Comparison of ENCODE assay signal across 16 cellular contexts in genomic region chr3:151432624-151433372, GRCh38. TPM values are rescaled to one million over a fixed set of nuclear protein-coding genes. Genes with fewer than 3 reads are reported as not detected.
DNase-seq lines count a peak whose midpoint lies in the region; ATAC-seq, FAIRE-seq and TF ChIP-seq lines count a peak whose summit lies in the region.
"Had no signal": no experiment of that assay in that cellular context is flagged by ENCODE, and none has a peak within 500 bp of the region (broad histone marks: within the 10 kb centered on the region; RNA-seq: fewer than 3 reads in every experiment).

No MANE protein-coding gene starts in this region.

- no peak for TF ChIP-seq EP300 in A549 (IDR thresholded peaks at IDR 0.05)
- no peak for TF ChIP-seq EP300 in K562 (IDR thresholded peaks at IDR 0.05; ENCODE audit: low read length)

- H4K91ac ChIP-seq in mesenchymal stem cell (ENCODE audit: low read length), result no peak overlapping the region

- 64% methylated on average over 7 of the region's 7 CpGs for WGBS in A549 (ENCODE audit: missing lambda C conversion rate)
- 13% methylated on average over 7 of the region's 7 CpGs for whole genome bisulfite sequencing in K562 (ENCODE audit: insufficient coverage, low coverage, missing lambda C conversion rate)
- WGBS in mesenchymal stem cell, result 86% methylated on average over 5 of the region's 7 CpGs

- TF ChIP-seq RAD21 in A549 (conservative IDR thresholded peaks at IDR 0.05 in 1 of 2, IDR thresholded peaks at IDR 0.05 in 1 of 2) (no peak), K562 (CRISPR knock-in tag; conservative IDR thresholded peaks at IDR 0.05 in 1 of 2, IDR thresholded peaks at IDR 0.05 in 1 of 2) (no peak)

- H2BK12ac ChIP-seq in mesenchymal stem cell (ENCODE audit: low read length in 2 of 2), result no peak overlapping the region

- ATAC-seq in A549, result no peak
- no peak for ATAC-seq in K562
- no peak for ATAC-seq in gastrocnemius medialis

- no peak overlapping the region for H3K14ac ChIP-seq in mesenchymal stem cell (ENCODE audit: low read length in 2 of 2)

- POLR2A ChIA-PET in A549 (lab: Yijun Ruan, JAX) (no interaction called here), K562 (lab: Yijun Ruan, JAX) (interaction anchor here (1.0 kb wide), 1 partner anchor 406 kb away, joined by 3 read pairs; no protein-coding TSS in a partner anchor), OCI-LY7 (lab: Charles Lee) (no interaction called here)

- peak; percentile 18 for FAIRE-seq in A549 (lab: Jason Lieb, UNC)
- no peak for FAIRE-seq in K562 (lab: Jason Lieb, UNC)
- FAIRE-seq: HTR-8/SVneo had no signal

- no peak overlapping the region for H2BK120ac ChIP-seq in mesenchymal stem cell (ENCODE audit: low read depth, low read length)

- TF ChIP-seq CTCF in A549 (IDR thresholded peaks at IDR 0.05) (no peak), K562 (IDR thresholded peaks at IDR 0.05 in 2 of 3, conservative IDR thresholded peaks at IDR 0.05 in 1 of 3; ENCODE audit: insufficient read depth in 2 of 3, low read depth in 1 of 3, low read length in 3 of 3) (no peak), gastrocnemius medialis (IDR thresholded peaks at IDR 0.05 in 4 of 5, conservative IDR thresholded peaks at IDR 0.05 in 1 of 5) (no peak), OCI-LY7 (conservative IDR thresholded peaks at IDR 0.05; ENCODE audit: low read length) (no peak)

- no peak overlapping the region for H2BK15ac ChIP-seq in mesenchymal stem cell (ENCODE audit: low read depth, poor library complexity, severe bottlenecking)

- H3K36me3 ChIP-seq in Karpas-422 (ENCODE audit: insufficient read depth, low read length) (no peaks in the 10 kb centered on the region), K562 (ENCODE audit: control insufficient read depth, insufficient read depth, low read length) (no peaks in the 10 kb centered on the region), mesenchymal stem cell (ENCODE audit: control insufficient read depth in 1 of 2, insufficient read depth in 2 of 2, low read depth in 1 of 2, low read length in 2 of 2) (peaks cover 0 to 3% of the 10 kb centered on the region in 2 experiments), gastrocnemius medialis (no peaks in the 10 kb centered on the region), OCI-LY7 (ENCODE audit: insufficient read depth, low read length) (0 out of 2 replicates have a peak, but pooled peaks cover 4% of the 10 kb centered on the region)

- intact Hi-C loops in K562 (cut with micrococcal nuclease), result no loop called here
- intact Hi-C loops in gastrocnemius medialis (cut with DNase I; ENCODE audit: low total_unique reads), result no loop called here
- intact Hi-C loops in OCI-LY7 (cut with micrococcal nuclease; ENCODE audit: unreplicated experiment), result loop anchor here (10.0 kb wide), 1 partner anchor 482 kb away; no protein-coding TSS in a partner anchor

- H3K9me1 ChIP-seq in K562 (ENCODE audit: control insufficient read depth, insufficient read depth, low read length), result no peaks in the 10 kb centered on the region

- no peak for TF ChIP-seq POLR2A in A549 (IDR thresholded peaks at IDR 0.05; ENCODE audit: low read length)
- no peak for TF ChIP-seq POLR2A in K562 (conservative IDR thresholded peaks at IDR 0.05)
- TF ChIP-seq POLR2A in gastrocnemius medialis (IDR thresholded peaks at IDR 0.05), result no peak

- CTCF ChIA-PET in A549 (lab: Yijun Ruan, JAX), result no interaction called here
- CTCF ChIA-PET in K562 (lab: Yijun Ruan, JAX; ENCODE audit: low intra/inter-chr PET ratio), result no interaction called here
- CTCF ChIA-PET in OCI-LY7 (lab: Charles Lee; ENCODE audit: unreplicated experiment), result no interaction called here

- H3K27ac ChIP-seq in A549, result peak overlapping the region; percentile 14 to 69; a peak in 5 of 6 replicates
- H3K27ac ChIP-seq in Karpas-422 (ENCODE audit: low read length), result peak overlapping the region; percentile 93
- no peak overlapping the region for H3K27ac ChIP-seq in K562 (ENCODE audit: extremely low read depth, low read depth, low read length)
- H3K27ac ChIP-seq in mesenchymal stem cell (ENCODE audit: low read length, poor library complexity, severe bottlenecking), result peak overlapping the region; percentile 34
- H3K27ac ChIP-seq in gastrocnemius medialis, result no peak overlapping the region
- H3K27ac ChIP-seq in OCI-LY7 (ENCODE audit: low read depth, low read length, poor library complexity, severe bottlenecking), result no peak overlapping the region

- no peak overlapping the region for H2BK5ac ChIP-seq in mesenchymal stem cell (ENCODE audit: low read depth, low read length, poor library complexity, severe bottlenecking)

- H4K20me1 ChIP-seq in Karpas-422 (ENCODE audit: insufficient read depth, low read depth, low read length) (no peaks in the 10 kb centered on the region), K562 (replicated peaks; ENCODE audit: control insufficient read depth, insufficient read depth, low read length) (no peaks in the 10 kb centered on the region), OCI-LY7 (ENCODE audit: insufficient read depth, low read length) (no peaks in the 10 kb centered on the region)

- no peaks in the 10 kb centered on the region for H3K9me2 ChIP-seq in Karpas-422 (replicated peaks; ENCODE audit: insufficient read depth, low read length)
- no peaks in the 10 kb centered on the region for H3K9me2 ChIP-seq in OCI-LY7 (ENCODE audit: insufficient read depth, low read length)

- no peaks in the 10 kb centered on the region for H3K79me2 ChIP-seq in Karpas-422 (ENCODE audit: low read length)
- no peaks in the 10 kb centered on the region for H3K79me2 ChIP-seq in K562 (ENCODE audit: control insufficient read depth, insufficient read depth, low read length)
- no peaks in the 10 kb centered on the region for H3K79me2 ChIP-seq in OCI-LY7 (ENCODE audit: insufficient read depth, low read depth, low read length)

- H3K9ac ChIP-seq in Karpas-422 (ENCODE audit: low read length) (peak overlapping the region; percentile 37), K562 (ENCODE audit: insufficient read depth in 1 of 2, low read depth in 2 of 2, low read length in 2 of 2) (no peak overlapping the region), mesenchymal stem cell (ENCODE audit: low read length) (no peak overlapping the region)
- H3K9ac ChIP-seq: GM23248 had no signal

- H3K4me3 ChIP-seq in A549 (no peak overlapping the region), Karpas-422 (ENCODE audit: low read length) (peak overlapping the region; percentile 3), K562 (no peak overlapping the region), mesenchymal stem cell (ENCODE audit: insufficient read depth in 1 of 2, low read depth in 1 of 2, low read length in 2 of 2) (no peak overlapping the region), gastrocnemius medialis (no peak overlapping the region), OCI-LY7 (ENCODE audit: low read depth, low read length, poor library complexity, severe bottlenecking) (no peak overlapping the region)
- H3K4me3 ChIP-seq: GM23248 had no signal

- no peak for DNase-seq in A549 (ENCODE audit: low read depth in 1 of 2, low spot score in 1 of 2)
- no peak for DNase-seq in Karpas-422
- no peak for DNase-seq in K562 (ENCODE audit: extremely low read depth in 1 of 4, low spot score in 3 of 4)
- DNase-seq in mesenchymal stem cell, result no peak
- DNase-seq in gastrocnemius medialis, result no peak
- DNase-seq in OCI-LY7 (ENCODE audit: low spot score), result no peak
- DNase-seq in NCI-H748 treated with DMSO at 0.1 percent for 48 hours (lab: John Stamatoyannopoulos, UW), result no peak
- DNase-seq: 8988T; C1 segment of cervical spinal cord; CD4-positive, alpha-beta T cell; DMS 273 treated with DMSO at 0.1 percent for 48 hours had no signal

- no peak overlapping the region for H3K23ac ChIP-seq in mesenchymal stem cell (ENCODE audit: low read length in 2 of 2)

- H3K4me1 ChIP-seq in A549 (peaks cover 33% of the 10 kb centered on the region), Karpas-422 (ENCODE audit: low read length) (peaks cover 91% of the 10 kb centered on the region), K562 (replicated peaks in 1 of 2; ENCODE audit: control insufficient read depth in 2 of 2, insufficient read depth in 2 of 2, low read length in 2 of 2) (no peaks in the 10 kb centered on the region; a peak in 2 of 5 replicates), mesenchymal stem cell (ENCODE audit: control insufficient read depth, insufficient read depth, low read depth, low read length) (peaks cover 4% of the 10 kb centered on the region), gastrocnemius medialis (no peaks in the 10 kb centered on the region), OCI-LY7 (ENCODE audit: insufficient read depth, low read length, poor library complexity, severe bottlenecking) (no peaks in the 10 kb centered on the region)

- no peak overlapping the region for H4K8ac ChIP-seq in mesenchymal stem cell (ENCODE audit: low read length)

- H3K79me1 ChIP-seq in mesenchymal stem cell (replicated peaks; ENCODE audit: low read length, poor library complexity, severe bottlenecking), result no peaks in the 10 kb centered on the region

- H2AFZ ChIP-seq in Karpas-422 (ENCODE audit: low read length), result peak overlapping the region; percentile 8; the same call in 1 of the 2 replicates
- no peak overlapping the region; the same call in 1 of the 2 replicates for H2AFZ ChIP-seq in K562 (ENCODE audit: low read depth, low read length)
- no peak overlapping the region for H2AFZ ChIP-seq in mesenchymal stem cell (ENCODE audit: low read depth, low read length)
- H2AFZ ChIP-seq in OCI-LY7 (ENCODE audit: low read length), result no peak overlapping the region
- H2AFZ ChIP-seq: GM23248 had no signal

- no peaks in the 10 kb centered on the region for H3K9me3 ChIP-seq in A549
- H3K9me3 ChIP-seq in Karpas-422 (ENCODE audit: low read length), result no peaks in the 10 kb centered on the region
- H3K9me3 ChIP-seq in K562 (replicated peaks; ENCODE audit: control insufficient read depth, insufficient read depth, low read depth, low read length), result no peaks in the 10 kb centered on the region
- H3K9me3 ChIP-seq in mesenchymal stem cell (ENCODE audit: control insufficient read depth, low read length), result no peaks in the 10 kb centered on the region
- no peaks in the 10 kb centered on the region for H3K9me3 ChIP-seq in gastrocnemius medialis
- H3K9me3 ChIP-seq in OCI-LY7 (ENCODE audit: low read length), result no peaks in the 10 kb centered on the region

- in situ Hi-C loops in K562 (cut with MboI) (loop anchor here (10.0 kb wide), 1 partner anchor 482 kb away; no protein-coding TSS in a partner anchor), gastrocnemius medialis (cut with MboI; ENCODE audit: low sequenced_read_pairs in 4 of 4) (loop anchor here in 2 of 4 donors (10.0 kb wide), 2 partner anchors 402 to 482 kb away; no protein-coding TSS in a partner anchor)

- peak overlapping the region; percentile 67; the same call in 2 of the 3 replicates for H3K4me2 ChIP-seq in A549
- H3K4me2 ChIP-seq in Karpas-422 (ENCODE audit: low read depth, low read length, poor library complexity, severe bottlenecking), result peak overlapping the region; percentile 80
- H3K4me2 ChIP-seq in K562 (ENCODE audit: insufficient read depth, low read length), result no peak overlapping the region
- H3K4me2 ChIP-seq in mesenchymal stem cell (ENCODE audit: low read length, poor library complexity, severe bottlenecking), result no peak overlapping the region
- no peak overlapping the region for H3K4me2 ChIP-seq in OCI-LY7 (ENCODE audit: low read length)

- H3K18ac ChIP-seq in mesenchymal stem cell (ENCODE audit: low read depth in 1 of 2, low read length in 2 of 2), result peak overlapping the region in 1 of 2 experiments; percentile 46

- peak overlapping the region; percentile 67 for H2AK5ac ChIP-seq in mesenchymal stem cell (ENCODE audit: low read length, severe bottlenecking)

- H3K4ac ChIP-seq in mesenchymal stem cell (ENCODE audit: low read depth in 1 of 2, low read length in 2 of 2), result peak overlapping the region in 1 of 2 experiments; percentile 52

- BruUV-seq in K562 (replicated peaks; lab: Mats Ljungman, UMichigan), result no TSS peak
- BruUV-seq in OCI-LY7 (replicated peaks; lab: Mats Ljungman, UMichigan), result no TSS peak

- H3K27me3 ChIP-seq in Karpas-422 (ENCODE audit: low read length), result no peaks in the 10 kb centered on the region
- 0 out of 5 replicates have a peak, but pooled peaks cover 0 to 5% of the 10 kb centered on the region in 2 experiments for H3K27me3 ChIP-seq in K562 (ENCODE audit: control insufficient read depth in 2 of 2, insufficient read depth in 2 of 2, low read length in 2 of 2)
- H3K27me3 ChIP-seq in mesenchymal stem cell (ENCODE audit: control insufficient read depth in 1 of 2, insufficient read depth in 1 of 2, low read length in 2 of 2), result no peaks in the 10 kb centered on the region
- no peaks in the 10 kb centered on the region for H3K27me3 ChIP-seq in gastrocnemius medialis

RNA-seq across cellular contexts. Expression of gene IGSF10, which starts 28.1 kb away (rescaled TPM):
- polyA plus RNA-seq in A549 (2011; rRNA removed), result 2.9 and 4.6 TPM in 2 replicates
- polyA plus RNA-seq in A549 (2012; cell fraction: cytosol; rRNA removed), result 0.47 and 0.50 TPM in 2 replicates
- 0.46 and 0.67 TPM in 2 replicates for polyA plus RNA-seq in A549 (2012; cell fraction: nucleus; rRNA removed)
- 0.38 to 0.79 TPM (median 0.61 TPM) in 3 replicates for polyA plus RNA-seq in A549 (2017; fragmentation: RNase III; extraction: RNeasy Plus Mini Kit Qiagen cat#74134 plus additional on column Dnase treatment)
- polyA minus RNA-seq in A549 (2011; rRNA and poly(A)+ RNA removed), result 1.9 and 2.7 TPM in 2 replicates
- total RNA-seq in Karpas-422 (2014; rRNA removed; shearing (Covaris generic); ENCODE audit: low replicate concordance), result 0.07 TPM in 1 of 2 replicates, not detected in the other
- total RNA-seq in K562 (2011; cell fraction: chromatin; rRNA removed; ENCODE audit: low replicate concordance), result 1.4 and 4.1 TPM in 2 replicates
- total RNA-seq in K562 (2011; cell fraction: nucleolus; rRNA removed), result 1.5 and 1.7 TPM in 2 replicates
- total RNA-seq in K562 (2011; cell fraction: nucleoplasm; rRNA removed), result 2.6 and 3.1 TPM in 2 replicates
- 0.27 and 0.37 TPM in 2 replicates for total RNA-seq in K562 (2014; rRNA removed)
- total RNA-seq in K562 (2014; rRNA removed; fragmentation: Illumina TruSeq; extraction: Trizol), result 0.40 and 0.73 TPM in 2 replicates
- total RNA-seq in K562 (2015; rRNA removed; fragmentation: Illumina TruSeq; extraction: Trizol), result 0.36 and 0.41 TPM in 2 replicates
- total RNA-seq in K562 (2021), result 0.33 and 0.63 TPM in 2 replicates
- polyA plus RNA-seq in K562 (2011; rRNA removed), result 1.2 and 2.1 TPM in 2 replicates
- 0.30 and 1.2 TPM in 2 replicates for polyA plus RNA-seq in K562 (2011; cell fraction: cytosol; rRNA removed)
- 2.8 and 8.3 TPM in 2 replicates for polyA plus RNA-seq in K562 (2011; cell fraction: nucleus; rRNA removed)
- 0.31 and 0.47 TPM in 2 replicates for polyA plus RNA-seq in K562 (2012)
- polyA plus RNA-seq in K562 (2014; fragmentation: Illumina TruSeq; extraction: Trizol), result 0.47 and 0.62 TPM in 2 replicates
- under 1 TPM; 0.11 to 0.42 TPM for polyA plus RNA-seq in K562 (2014; fragmentation: Nextera tagmentation; extraction: Ambion mirVana)
- polyA plus RNA-seq in K562 (2014; rRNA removed), result 0.34 and 0.73 TPM in 2 replicates
- polyA minus RNA-seq in K562 (2011; rRNA and poly(A)+ RNA removed), result 1.4 and 3.3 TPM in 2 replicates
- 0.48 and 1.8 TPM in 2 replicates for polyA minus RNA-seq in K562 (2011; cell fraction: cytosol; rRNA and poly(A)+ RNA removed)
- polyA minus RNA-seq in K562 (2011; cell fraction: nucleus; rRNA and poly(A)+ RNA removed), result 1.1 and 4.2 TPM in 2 replicates
- 0.47 TPM for polyA plus RNA-seq in mesenchymal stem cell (2013, experiment 1 of 2)
- 0.47 TPM for polyA plus RNA-seq in mesenchymal stem cell (2013, experiment 2 of 2)
- under 1 TPM in 3 of 4 donors, not detected in 1; 0.16 to 0.82 (median 0.16) TPM for total RNA-seq in gastrocnemius medialis
- not detected in 2 replicates for total RNA-seq in OCI-LY7 (2014; rRNA removed; shearing (Covaris generic))
- total RNA-seq in OCI-LY7 (2022), result not detected in 2 replicates
- total RNA-seq: B cell; CD4-positive, alpha-beta T cell; Daoy; GM23248 had no signal

RNA-seq across cellular contexts. Expression of gene P2RY12, which starts 48.2 kb away (rescaled TPM):
- polyA plus RNA-seq in A549 (2011; rRNA removed) (not detected in 2 replicates), A549 (2017; fragmentation: RNase III; extraction: RNeasy Plus Mini Kit Qiagen cat#74134 plus additional on column Dnase treatment) (not detected in 3 replicates), K562 (2011; rRNA removed) (not detected in 2 replicates), K562 (2014; fragmentation: Illumina TruSeq; extraction: Trizol) (not detected in 2 replicates), K562 (2014; fragmentation: Nextera tagmentation; extraction: Ambion mirVana) (not detected), K562 (2014; rRNA removed) (not detected in 2 replicates)
- not detected in 2 replicates for polyA plus RNA-seq in A549 (2012; cell fraction: cytosol; rRNA removed)
- polyA plus RNA-seq in A549 (2012; cell fraction: nucleus; rRNA removed), result not detected in 2 replicates
- polyA minus RNA-seq in A549 (2011; rRNA and poly(A)+ RNA removed), result not detected in 2 replicates
- total RNA-seq in Karpas-422 (2014; rRNA removed; shearing (Covaris generic); ENCODE audit: low replicate concordance), result not detected in 2 replicates
- total RNA-seq in K562 (2011; cell fraction: chromatin; rRNA removed; ENCODE audit: low replicate concordance), result not detected in 2 replicates
- not detected in 2 replicates for total RNA-seq in K562 (2011; cell fraction: nucleolus; rRNA removed)
- total RNA-seq in K562 (2011; cell fraction: nucleoplasm; rRNA removed), result not detected in 2 replicates
- total RNA-seq in K562 (2014; rRNA removed) (not detected in 2 replicates), K562 (2014; rRNA removed; fragmentation: Illumina TruSeq; extraction: Trizol) (not detected in 2 replicates), K562 (2015; rRNA removed; fragmentation: Illumina TruSeq; extraction: Trizol) (not detected in 2 replicates), K562 (2021) (not detected in 2 replicates), gastrocnemius medialis (1 to 10 TPM in 1 of 4 donors, under 1 TPM in 2, not detected in 1; 0.52 to 1.1 (median 0.56) TPM), OCI-LY7 (2022) (0.28 TPM in 1 of 2 replicates, not detected in the other)
- not detected in 2 replicates for polyA plus RNA-seq in K562 (2011; cell fraction: cytosol; rRNA removed)
- polyA plus RNA-seq in K562 (2011; cell fraction: nucleus; rRNA removed), result not detected in 2 replicates
- not detected in 2 replicates for polyA plus RNA-seq in K562 (2012)
- not detected in 2 replicates for polyA minus RNA-seq in K562 (2011; rRNA and poly(A)+ RNA removed)
- not detected in 2 replicates for polyA minus RNA-seq in K562 (2011; cell fraction: cytosol; rRNA and poly(A)+ RNA removed)
- polyA minus RNA-seq in K562 (2011; cell fraction: nucleus; rRNA and poly(A)+ RNA removed), result not detected in 2 replicates
- polyA plus RNA-seq in mesenchymal stem cell (2013, experiment 1 of 2), result not detected
- polyA plus RNA-seq in mesenchymal stem cell (2013, experiment 2 of 2), result 0.04 TPM
- 0.19 TPM in 1 of 2 replicates, not detected in the other for total RNA-seq in OCI-LY7 (2014; rRNA removed; shearing (Covaris generic))
- total RNA-seq: Calu3; CD4-positive, alpha-beta T cell; Daoy; GM23248 had no signal
- polyA plus RNA-seq: GM23248 had no signal

Comparison
In these comparisons a context has a peak if more than half of its experiments do, and no peak if none do; other contexts are left out.
1. H3K27ac ChIP-seq: peak in A549 (2 of 2), Karpas-422 (single experiment) and mesenchymal stem cell (single experiment); none in K562 (single experiment), gastrocnemius medialis (0 of 4) and OCI-LY7 (single experiment).
2. H3K4me2 ChIP-seq: peak in A549 (single experiment) and Karpas-422 (single experiment); none in K562 (single experiment), mesenchymal stem cell (single experiment) and OCI-LY7 (single experiment).
3. Of the 35 proteins assayed by ChIP-seq in both K562 and A549: peak only in K562: none; only in A549: JUNB and MAFK; in both: none; in neither: 33.